In the genomic region with DNA sequence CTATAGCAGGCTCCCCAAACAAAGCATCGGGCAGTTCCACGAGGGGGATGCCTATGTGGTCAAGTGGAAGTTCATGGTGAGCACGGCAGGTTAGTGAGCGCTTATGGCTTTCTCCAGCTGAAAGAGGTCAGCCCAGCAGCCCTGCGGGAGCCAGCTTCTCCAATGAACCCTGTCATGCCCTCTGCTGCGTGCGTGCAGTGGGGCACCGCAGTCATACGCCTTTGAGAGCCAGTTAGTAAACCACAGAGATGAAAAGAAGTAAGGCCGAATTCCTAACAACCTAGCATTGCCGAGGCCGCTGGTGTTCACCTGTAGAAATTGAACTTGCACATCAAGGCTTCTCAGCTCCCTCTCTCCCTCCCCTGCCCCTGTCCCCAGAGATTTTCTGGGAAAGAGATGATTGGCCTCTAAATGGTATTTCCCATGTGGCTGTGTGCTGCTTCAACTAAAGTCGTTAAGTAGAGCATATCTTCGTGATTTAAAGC, we compare ENCODE assay signal across 8 cellular contexts.
DNase-seq lines count a peak whose midpoint lies in the region; ATAC-seq lines count a peak whose summit lies in the region.
"Not testable (repeated sequence)": the region's sequence is repeated elsewhere in the genome, so short reads cannot be mapped to it uniquely, and the experiment has no call there.

No MANE protein-coding gene starts in this region.

- peak; percentile 28 for DNase-seq in RPMI8226
- peak; percentile 79 for DNase-seq in activated CD8-positive, alpha-beta memory T cell treated with anti-CD3 and anti-CD28 coated beads for 24 hours
- DNase-seq in activated naive CD8-positive, alpha-beta T cell treated with anti-CD3 and anti-CD28 coated beads, Interleukin-2, amount 10 ng/mL, durations not matched to agents 7 days and 5 days: peak; percentile 69
- DNase-seq in natural killer cell treated with Interleukin-12 subunit alpha and Interleukin-12 subunit beta and Interleukin-15 and Interleukin-18, amount 100 ng/mL, for 72 hours (ENCODE audit: low spot score): not testable (repeated sequence)

- not testable (repeated sequence) for H3K9me3 ChIP-seq in thymus (ENCODE audit: control insufficient read depth)

- POLR2A ChIA-PET in activated naive CD8-positive, alpha-beta T cell treated with anti-CD3 and anti-CD28 coated beads, Interleukin-2, amount 10 ng/mL, durations not matched to agents 7 days and 5 days (lab: Charles Lee): interaction anchor here (0.6 to 2.7 kb wide), 4 partner anchors 9 to 291 kb away, joined by 4 to 12 read pairs (median 7); no protein-coding TSS in a partner anchor

- not testable (repeated sequence) for H3K9me3 Mint-ChIP-seq in activated naive CD8-positive, alpha-beta T cell treated with anti-CD3 and anti-CD28 coated beads, Interleukin-2, amount 10 ng/mL, durations not matched to agents 7 days and 5 days; natural killer cell treated with Interleukin-12 subunit alpha and Interleukin-12 subunit beta and Interleukin-15 and Interleukin-18, amount 100 ng/mL, for 72 hours

- H3K27me3 ChIP-seq in thymus (ENCODE audit: control insufficient read depth, insufficient read depth): not testable (repeated sequence)

- ATAC-seq in GM18907 (IDR thresholded peaks at IDR 0.05; ENCODE audit: unreplicated experiment) (peak; percentile 10), GM21825 (IDR thresholded peaks at IDR 0.05; ENCODE audit: unreplicated experiment) (peak; percentile 3), HG03521 (IDR thresholded peaks at IDR 0.05; ENCODE audit: unreplicated experiment) (peak; percentile 1)
- peak; percentile 8 for ATAC-seq in activated naive CD8-positive, alpha-beta T cell treated with anti-CD3 and anti-CD28 coated beads, Interleukin-2, amount 10 ng/mL, durations not matched to agents 7 days and 5 days (ENCODE audit: low read depth)
- not testable (repeated sequence) for ATAC-seq in natural killer cell treated with Interleukin-12 subunit alpha and Interleukin-12 subunit beta and Interleukin-15 and Interleukin-18, amount 100 ng/mL, for 72 hours

- not testable (repeated sequence) for H3K36me3 ChIP-seq in thymus (ENCODE audit: control insufficient read depth, insufficient read depth)

- 21% methylated on average over 14 of the region's 14 CpGs for WGBS in thymus

- peak overlapping the region; percentile 96 for H3K27ac ChIP-seq in thymus (ENCODE audit: low read depth)

- H3K27me3 Mint-ChIP-seq in activated naive CD8-positive, alpha-beta T cell treated with anti-CD3 and anti-CD28 coated beads, Interleukin-2, amount 10 ng/mL, durations not matched to agents 7 days and 5 days; natural killer cell treated with Interleukin-12 subunit alpha and Interleukin-12 subunit beta and Interleukin-15 and Interleukin-18, amount 100 ng/mL, for 72 hours: not testable (repeated sequence)

- H3K27ac Mint-ChIP-seq in activated naive CD8-positive, alpha-beta T cell treated with anti-CD3 and anti-CD28 coated beads, Interleukin-2, amount 10 ng/mL, durations not matched to agents 7 days and 5 days: peak overlapping the region; percentile 98
- peak overlapping the region; percentile 79 to 98 for H3K27ac Mint-ChIP-seq in natural killer cell treated with Interleukin-12 subunit alpha and Interleukin-12 subunit beta and Interleukin-15 and Interleukin-18, amount 100 ng/mL, for 72 hours

- peaks cover 48% of the 10 kb centered on the region for H3K4me1 Mint-ChIP-seq in activated naive CD8-positive, alpha-beta T cell treated with anti-CD3 and anti-CD28 coated beads, Interleukin-2, amount 10 ng/mL, durations not matched to agents 7 days and 5 days
- peaks cover 32 to 50% of the 10 kb centered on the region in 2 donors for H3K4me1 Mint-ChIP-seq in natural killer cell treated with Interleukin-12 subunit alpha and Interleukin-12 subunit beta and Interleukin-15 and Interleukin-18, amount 100 ng/mL, for 72 hours (ENCODE audit: low read depth in 2 of 2)

- peak overlapping the region; percentile 92 for H3K4me3 Mint-ChIP-seq in activated naive CD8-positive, alpha-beta T cell treated with anti-CD3 and anti-CD28 coated beads, Interleukin-2, amount 10 ng/mL, durations not matched to agents 7 days and 5 days
- H3K4me3 Mint-ChIP-seq in natural killer cell treated with Interleukin-12 subunit alpha and Interleukin-12 subunit beta and Interleukin-15 and Interleukin-18, amount 100 ng/mL, for 72 hours: peak overlapping the region; percentile 79

- H3K4me3 ChIP-seq in thymus (ENCODE audit: low read length): peak overlapping the region; percentile 60

- peaks cover 33% of the 10 kb centered on the region for H3K4me1 ChIP-seq in thymus (ENCODE audit: control insufficient read depth, insufficient read depth, low read length)

- not testable (repeated sequence) for H3K36me3 Mint-ChIP-seq in activated naive CD8-positive, alpha-beta T cell treated with anti-CD3 and anti-CD28 coated beads, Interleukin-2, amount 10 ng/mL, durations not matched to agents 7 days and 5 days; natural killer cell treated with Interleukin-12 subunit alpha and Interleukin-12 subunit beta and Interleukin-15 and Interleukin-18, amount 100 ng/mL, for 72 hours
